In genomic region chr2:235605306-235605998, GRCh38 we compare ENCODE assay signal across 9 cellular contexts.
DNase-seq lines count a peak whose midpoint lies in the region; ATAC-seq, FAIRE-seq and TF ChIP-seq lines count a peak whose summit lies in the region.
"Had no signal": no experiment of that assay in that cellular context is flagged by ENCODE, and none has a peak within 500 bp of the region (broad histone marks: within the 10 kb centered on the region; RNA-seq: fewer than 3 reads in every experiment).

No MANE protein-coding gene starts in this region.

- peaks cover 11 to 15% of the 10 kb centered on the region in 2 donors for H3K27me3 Mint-ChIP-seq in CD4-positive, alpha-beta memory T cell

- H3K4me1 Mint-ChIP-seq in CD4-positive, alpha-beta memory T cell, result no peaks in the 10 kb centered on the region
- H3K4me1 Mint-ChIP-seq: activated B cell treated with CpG ODN at 0.5 μM for 24 hours had no signal

- DNase-seq in CD4-positive, alpha-beta memory T cell, result peak in 3 of 5 donors; percentile 14 to 43 (median 21)
- DNase-seq in NCI-H2081 (lab: John Stamatoyannopoulos, UW) (peak; percentile 79 to 90), bronchial epithelial cell (ENCODE audit: low read depth) (peak; percentile 80), iPS-NIHi11 (ENCODE audit: low spot score) (peak; percentile 76), superior temporal gyrus (ENCODE audit: extremely low spot score) (peak; percentile 96), DMS114 treated with DMSO at 0.1 percent for 48 hours (lab: John Stamatoyannopoulos, UW; ENCODE audit: unreplicated experiment) (no peak)
- DNase-seq: activated B cell treated with CpG ODN at 0.5 μM for 24 hours had no signal

- H3K4me1 ChIP-seq in CD4-positive, alpha-beta memory T cell (ENCODE audit: insufficient read depth, low read length), result no peaks in the 10 kb centered on the region

- FAIRE-seq in bronchial epithelial cell (lab: Jason Lieb, UNC), result no peak

- CTCF ChIA-PET in CD4-positive, alpha-beta memory T cell (lab: Charles Lee; ENCODE audit: partially characterized antibody), result no interaction called here

- H3K27ac Mint-ChIP-seq in CD4-positive, alpha-beta memory T cell, result no peak overlapping the region
- H3K27ac Mint-ChIP-seq: activated B cell treated with CpG ODN at 0.5 μM for 24 hours had no signal

- H3K4me3 ChIP-seq in CD4-positive, alpha-beta memory T cell (ENCODE audit: low read length in 2 of 2), result no peak overlapping the region
- no peak overlapping the region for H3K4me3 ChIP-seq in bronchial epithelial cell (ENCODE audit: low read depth, low read length)

- POLR2A ChIA-PET in CD4-positive, alpha-beta memory T cell (lab: Charles Lee; ENCODE audit: partially characterized antibody), result no interaction called here

- no peaks in the 10 kb centered on the region for H3K36me3 Mint-ChIP-seq in CD4-positive, alpha-beta memory T cell

- no peak overlapping the region for H3K27ac ChIP-seq in CD4-positive, alpha-beta memory T cell (ENCODE audit: low read depth, low read length)

- no peak for TF ChIP-seq CTCF in bronchial epithelial cell (IDR thresholded peaks at IDR 0.05; ENCODE audit: insufficient read depth, low read length, severe bottlenecking)

- no peaks in the 10 kb centered on the region for H3K36me3 ChIP-seq in CD4-positive, alpha-beta memory T cell (ENCODE audit: insufficient read depth, low read length)
- H3K36me3 ChIP-seq in bronchial epithelial cell (ENCODE audit: control insufficient read depth, insufficient read depth, low read length), result no peaks in the 10 kb centered on the region

- no peaks in the 10 kb centered on the region for H3K9me3 ChIP-seq in CD4-positive, alpha-beta memory T cell (ENCODE audit: control insufficient read depth in 1 of 2, low read length in 2 of 2)

- intact Hi-C loops in CD4-positive, alpha-beta memory T cell (cut with micrococcal nuclease), result no loop called here

- peaks cover 0 to 14% (median 2%) of the 10 kb centered on the region in 8 donors for H3K9me3 Mint-ChIP-seq in CD4-positive, alpha-beta memory T cell

- H3K27me3 ChIP-seq in CD4-positive, alpha-beta memory T cell (ENCODE audit: insufficient read depth, low read length), result no peaks in the 10 kb centered on the region
- H3K27me3 ChIP-seq in bronchial epithelial cell (ENCODE audit: control insufficient read depth, insufficient read depth, low read length), result no peaks in the 10 kb centered on the region

- no peak for ATAC-seq in GM19395 (IDR thresholded peaks at IDR 0.05; ENCODE audit: unreplicated experiment)
- ATAC-seq in HG03565 (IDR thresholded peaks at IDR 0.05; ENCODE audit: unreplicated experiment), result no peak

- no peak overlapping the region for H3K4me3 Mint-ChIP-seq in CD4-positive, alpha-beta memory T cell
- H3K4me3 Mint-ChIP-seq: activated B cell treated with CpG ODN at 0.5 μM for 24 hours had no signal
